In the genomic region with DNA sequence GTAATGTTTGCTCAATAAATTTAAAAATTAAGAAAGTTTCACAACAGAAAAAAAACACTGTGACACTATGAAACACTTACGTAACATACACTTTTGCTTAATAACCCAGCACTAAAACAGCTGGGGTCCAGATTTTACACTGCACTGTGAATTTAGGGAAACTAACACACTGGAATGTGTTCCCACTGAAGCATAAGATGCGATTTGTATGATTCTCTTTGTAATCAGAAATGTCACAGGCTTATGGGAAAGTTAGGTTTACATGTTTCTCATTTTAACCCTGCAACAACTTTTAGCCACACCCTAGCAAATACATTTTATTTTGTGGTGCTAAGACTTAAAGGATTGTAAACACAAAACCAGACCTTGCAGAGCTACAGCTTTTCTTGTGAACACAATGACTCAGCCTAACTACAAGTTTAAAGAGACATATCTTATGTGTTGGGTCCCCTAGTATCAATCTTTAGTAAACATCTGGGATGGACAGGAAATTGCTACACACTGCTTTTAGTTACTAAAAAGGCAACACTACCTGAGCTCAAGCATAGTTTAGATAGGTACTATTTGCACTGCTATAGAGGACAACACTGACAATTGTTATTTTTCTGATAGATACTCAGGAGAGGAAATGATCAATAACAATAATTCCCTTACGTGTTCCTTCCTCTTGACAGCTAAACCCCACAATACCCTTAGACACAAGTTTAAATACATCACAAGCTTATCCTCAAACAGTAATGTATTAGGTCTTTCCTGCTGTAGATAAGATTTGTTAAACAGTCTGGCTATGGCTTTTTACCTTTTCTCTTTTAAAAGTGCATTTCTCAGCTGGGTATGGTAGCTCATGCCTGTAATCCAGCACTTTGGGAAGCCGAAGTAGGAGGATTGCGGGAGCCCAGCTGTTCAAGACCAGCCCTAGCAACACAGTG, we compare ENCODE assay signal across 1 cellular context.
TF ChIP-seq lines count a peak whose summit lies in the region.

No MANE protein-coding gene starts in this region.

TF ChIP-seq in HepG2, 621 proteins besides CTCF, POLR2A, EP300 and RAD21 (continued from another document and continues in another):
- TF ChIP-seq, protein P1, sequence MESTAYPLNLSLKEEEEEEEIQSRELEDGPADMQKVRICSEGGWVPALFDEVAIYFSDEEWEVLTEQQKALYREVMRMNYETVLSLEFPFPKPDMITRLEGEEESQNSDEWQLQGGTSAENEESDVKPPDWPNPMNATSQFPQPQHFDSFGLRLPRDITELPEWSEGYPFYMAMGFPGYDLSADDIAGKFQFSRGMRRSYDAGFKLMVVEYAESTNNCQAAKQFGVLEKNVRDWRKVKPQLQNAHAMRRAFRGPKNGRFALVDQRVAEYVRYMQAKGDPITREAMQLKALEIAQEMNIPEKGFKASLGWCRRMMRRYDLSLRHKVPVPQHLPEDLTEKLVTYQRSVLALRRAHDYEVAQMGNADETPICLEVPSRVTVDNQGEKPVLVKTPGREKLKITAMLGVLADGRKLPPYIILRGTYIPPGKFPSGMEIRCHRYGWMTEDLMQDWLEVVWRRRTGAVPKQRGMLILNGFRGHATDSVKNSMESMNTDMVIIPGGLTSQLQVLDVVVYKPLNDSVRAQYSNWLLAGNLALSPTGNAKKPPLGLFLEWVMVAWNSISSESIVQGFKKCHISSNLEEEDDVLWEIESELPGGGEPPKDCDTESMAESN (CRISPR knock-in tag; conservative IDR thresholded peaks at IDR 0.05): peak; percentile 51; the same call in 1 of the 2 replicates
- TF ChIP-seq, protein P2, sequence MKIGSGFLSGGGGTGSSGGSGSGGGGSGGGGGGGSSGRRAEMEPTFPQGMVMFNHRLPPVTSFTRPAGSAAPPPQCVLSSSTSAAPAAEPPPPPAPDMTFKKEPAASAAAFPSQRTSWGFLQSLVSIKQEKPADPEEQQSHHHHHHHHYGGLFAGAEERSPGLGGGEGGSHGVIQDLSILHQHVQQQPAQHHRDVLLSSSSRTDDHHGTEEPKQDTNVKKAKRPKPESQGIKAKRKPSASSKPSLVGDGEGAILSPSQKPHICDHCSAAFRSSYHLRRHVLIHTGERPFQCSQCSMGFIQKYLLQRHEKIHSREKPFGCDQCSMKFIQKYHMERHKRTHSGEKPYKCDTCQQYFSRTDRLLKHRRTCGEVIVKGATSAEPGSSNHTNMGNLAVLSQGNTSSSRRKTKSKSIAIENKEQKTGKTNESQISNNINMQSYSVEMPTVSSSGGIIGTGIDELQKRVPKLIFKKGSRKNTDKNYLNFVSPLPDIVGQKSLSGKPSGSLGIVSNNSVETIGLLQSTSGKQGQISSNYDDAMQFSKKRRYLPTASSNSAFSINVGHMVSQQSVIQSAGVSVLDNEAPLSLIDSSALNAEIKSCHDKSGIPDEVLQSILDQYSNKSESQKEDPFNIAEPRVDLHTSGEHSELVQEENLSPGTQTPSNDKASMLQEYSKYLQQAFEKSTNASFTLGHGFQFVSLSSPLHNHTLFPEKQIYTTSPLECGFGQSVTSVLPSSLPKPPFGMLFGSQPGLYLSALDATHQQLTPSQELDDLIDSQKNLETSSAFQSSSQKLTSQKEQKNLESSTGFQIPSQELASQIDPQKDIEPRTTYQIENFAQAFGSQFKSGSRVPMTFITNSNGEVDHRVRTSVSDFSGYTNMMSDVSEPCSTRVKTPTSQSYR (CRISPR knock-in tag; IDR thresholded peaks at IDR 0.05; ENCODE audit: borderline replicate concordance): no peak
- TF ChIP-seq GPN1 (CRISPR knock-in tag; IDR thresholded peaks at IDR 0.05; ENCODE audit: borderline replicate concordance) (no peak), ZNF367 (CRISPR knock-in tag; IDR thresholded peaks at IDR 0.05; ENCODE audit: borderline replicate concordance) (peak; percentile 89; the same call in 1 of the 2 replicates), STAT6 (CRISPR knock-in tag; IDR thresholded peaks at IDR 0.05; ENCODE audit: borderline replicate concordance) (0 out of 2 replicates have a peak, but pooled peaks have one; percentile 41), ZMYM4 (CRISPR knock-in tag; IDR thresholded peaks at IDR 0.05) (peak; percentile 39; the same call in 1 of the 2 replicates), FOXO4 (CRISPR knock-in tag; conservative IDR thresholded peaks at IDR 0.05) (no peak), ZNF232 (CRISPR knock-in tag; IDR thresholded peaks at IDR 0.05; ENCODE audit: borderline replicate concordance) (0 out of 2 replicates have a peak, but pooled peaks have one; percentile 43), ZBTB34 (CRISPR knock-in tag; IDR thresholded peaks at IDR 0.05) (peak; percentile 38; the same call in 1 of the 2 replicates), PRPF4 (IDR thresholded peaks at IDR 0.05; ENCODE audit: low read depth, low read length, poor library complexity, severe bottlenecking) (no peak), MXD4 (CRISPR knock-in tag; IDR thresholded peaks at IDR 0.05) (peak; percentile 37; the same call in 1 of the 2 replicates), ZNF333 (CRISPR knock-in tag; IDR thresholded peaks at IDR 0.05; ENCODE audit: borderline replicate concordance) (no peak), ZNF703 (CRISPR knock-in tag; IDR thresholded peaks at IDR 0.05; ENCODE audit: borderline replicate concordance) (no peak), ZNF580 (CRISPR knock-in tag; IDR thresholded peaks at IDR 0.05; ENCODE audit: borderline replicate concordance, low read depth) (peak; percentile 69; the same call in 1 of the 2 replicates), DPF2 (CRISPR knock-in tag; IDR thresholded peaks at IDR 0.05; ENCODE audit: borderline replicate concordance, low read depth) (peak; percentile 92), ARHGAP35 (CRISPR knock-in tag; IDR thresholded peaks at IDR 0.05; ENCODE audit: borderline replicate concordance) (no peak), ZNF235 (CRISPR knock-in tag; IDR thresholded peaks at IDR 0.05; ENCODE audit: borderline replicate concordance) (no peak), ZNF20 (CRISPR knock-in tag; IDR thresholded peaks at IDR 0.05) (no peak), ZNF572 (CRISPR knock-in tag; IDR thresholded peaks at IDR 0.05) (no peak), ZNF441 (CRISPR knock-in tag; IDR thresholded peaks at IDR 0.05; ENCODE audit: borderline replicate concordance) (no peak; the same call in 1 of the 2 replicates), IRX3 (CRISPR knock-in tag; IDR thresholded peaks at IDR 0.05; ENCODE audit: borderline replicate concordance, low read depth) (no peak), KLF12 (CRISPR knock-in tag; IDR thresholded peaks at IDR 0.05; ENCODE audit: borderline replicate concordance) (no peak), MAF1 (CRISPR knock-in tag; IDR thresholded peaks at IDR 0.05; ENCODE audit: borderline replicate concordance) (no peak), ZNF850 (CRISPR knock-in tag; conservative IDR thresholded peaks at IDR 0.05) (no peak), SMAD1 (CRISPR knock-in tag; IDR thresholded peaks at IDR 0.05; ENCODE audit: borderline replicate concordance, low read depth) (no peak), ZNF253 (CRISPR knock-in tag; IDR thresholded peaks at IDR 0.05; ENCODE audit: borderline replicate concordance) (no peak), SIN3B (IDR thresholded peaks at IDR 0.05; ENCODE audit: low read length) (no peak), KLF15 (CRISPR knock-in tag; IDR thresholded peaks at IDR 0.05; ENCODE audit: borderline replicate concordance) (no peak), ZNF790 (CRISPR knock-in tag; IDR thresholded peaks at IDR 0.05; ENCODE audit: borderline replicate concordance) (no peak), U2AF2 (IDR thresholded peaks at IDR 0.05; ENCODE audit: low read depth, low read length) (no peak), ZFP1 (CRISPR knock-in tag; IDR thresholded peaks at IDR 0.05) (peak; percentile 51; the same call in 1 of the 2 replicates), MZF1 (CRISPR knock-in tag; IDR thresholded peaks at IDR 0.05; ENCODE audit: borderline replicate concordance) (no peak), ZFP36 (IDR thresholded peaks at IDR 0.05; ENCODE audit: borderline replicate concordance, low read depth, low read length, partially characterized antibody) (no peak), SMARCE1 (IDR thresholded peaks at IDR 0.05; ENCODE audit: borderline replicate concordance) (no peak), KLF16 (CRISPR knock-in tag; IDR thresholded peaks at IDR 0.05) (peak in 1 of 2 experiments; percentile 86; a peak in 2 of 4 replicates), ZNF691 (CRISPR knock-in tag; IDR thresholded peaks at IDR 0.05; ENCODE audit: borderline replicate concordance, low read depth) (no peak), SP4 (CRISPR knock-in tag; IDR thresholded peaks at IDR 0.05) (no peak)
- TF ChIP-seq, protein P3, sequence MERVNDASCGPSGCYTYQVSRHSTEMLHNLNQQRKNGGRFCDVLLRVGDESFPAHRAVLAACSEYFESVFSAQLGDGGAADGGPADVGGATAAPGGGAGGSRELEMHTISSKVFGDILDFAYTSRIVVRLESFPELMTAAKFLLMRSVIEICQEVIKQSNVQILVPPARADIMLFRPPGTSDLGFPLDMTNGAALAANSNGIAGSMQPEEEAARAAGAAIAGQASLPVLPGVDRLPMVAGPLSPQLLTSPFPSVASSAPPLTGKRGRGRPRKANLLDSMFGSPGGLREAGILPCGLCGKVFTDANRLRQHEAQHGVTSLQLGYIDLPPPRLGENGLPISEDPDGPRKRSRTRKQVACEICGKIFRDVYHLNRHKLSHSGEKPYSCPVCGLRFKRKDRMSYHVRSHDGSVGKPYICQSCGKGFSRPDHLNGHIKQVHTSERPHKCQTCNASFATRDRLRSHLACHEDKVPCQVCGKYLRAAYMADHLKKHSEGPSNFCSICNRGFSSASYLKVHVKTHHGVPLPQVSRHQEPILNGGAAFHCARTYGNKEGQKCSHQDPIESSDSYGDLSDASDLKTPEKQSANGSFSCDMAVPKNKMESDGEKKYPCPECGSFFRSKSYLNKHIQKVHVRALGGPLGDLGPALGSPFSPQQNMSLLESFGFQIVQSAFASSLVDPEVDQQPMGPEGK (CRISPR knock-in tag; IDR thresholded peaks at IDR 0.05): peak; percentile 46
- TF ChIP-seq, protein P4, sequence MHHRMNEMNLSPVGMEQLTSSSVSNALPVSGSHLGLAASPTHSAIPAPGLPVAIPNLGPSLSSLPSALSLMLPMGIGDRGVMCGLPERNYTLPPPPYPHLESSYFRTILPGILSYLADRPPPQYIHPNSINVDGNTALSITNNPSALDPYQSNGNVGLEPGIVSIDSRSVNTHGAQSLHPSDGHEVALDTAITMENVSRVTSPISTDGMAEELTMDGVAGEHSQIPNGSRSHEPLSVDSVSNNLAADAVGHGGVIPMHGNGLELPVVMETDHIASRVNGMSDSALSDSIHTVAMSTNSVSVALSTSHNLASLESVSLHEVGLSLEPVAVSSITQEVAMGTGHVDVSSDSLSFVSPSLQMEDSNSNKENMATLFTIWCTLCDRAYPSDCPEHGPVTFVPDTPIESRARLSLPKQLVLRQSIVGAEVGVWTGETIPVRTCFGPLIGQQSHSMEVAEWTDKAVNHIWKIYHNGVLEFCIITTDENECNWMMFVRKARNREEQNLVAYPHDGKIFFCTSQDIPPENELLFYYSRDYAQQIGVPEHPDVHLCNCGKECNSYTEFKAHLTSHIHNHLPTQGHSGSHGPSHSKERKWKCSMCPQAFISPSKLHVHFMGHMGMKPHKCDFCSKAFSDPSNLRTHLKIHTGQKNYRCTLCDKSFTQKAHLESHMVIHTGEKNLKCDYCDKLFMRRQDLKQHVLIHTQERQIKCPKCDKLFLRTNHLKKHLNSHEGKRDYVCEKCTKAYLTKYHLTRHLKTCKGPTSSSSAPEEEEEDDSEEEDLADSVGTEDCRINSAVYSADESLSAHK (CRISPR knock-in tag; IDR thresholded peaks at IDR 0.05; ENCODE audit: borderline replicate concordance): no peak
